ENCODE assay signal across 8 cellular contexts in the genomic region with DNA sequence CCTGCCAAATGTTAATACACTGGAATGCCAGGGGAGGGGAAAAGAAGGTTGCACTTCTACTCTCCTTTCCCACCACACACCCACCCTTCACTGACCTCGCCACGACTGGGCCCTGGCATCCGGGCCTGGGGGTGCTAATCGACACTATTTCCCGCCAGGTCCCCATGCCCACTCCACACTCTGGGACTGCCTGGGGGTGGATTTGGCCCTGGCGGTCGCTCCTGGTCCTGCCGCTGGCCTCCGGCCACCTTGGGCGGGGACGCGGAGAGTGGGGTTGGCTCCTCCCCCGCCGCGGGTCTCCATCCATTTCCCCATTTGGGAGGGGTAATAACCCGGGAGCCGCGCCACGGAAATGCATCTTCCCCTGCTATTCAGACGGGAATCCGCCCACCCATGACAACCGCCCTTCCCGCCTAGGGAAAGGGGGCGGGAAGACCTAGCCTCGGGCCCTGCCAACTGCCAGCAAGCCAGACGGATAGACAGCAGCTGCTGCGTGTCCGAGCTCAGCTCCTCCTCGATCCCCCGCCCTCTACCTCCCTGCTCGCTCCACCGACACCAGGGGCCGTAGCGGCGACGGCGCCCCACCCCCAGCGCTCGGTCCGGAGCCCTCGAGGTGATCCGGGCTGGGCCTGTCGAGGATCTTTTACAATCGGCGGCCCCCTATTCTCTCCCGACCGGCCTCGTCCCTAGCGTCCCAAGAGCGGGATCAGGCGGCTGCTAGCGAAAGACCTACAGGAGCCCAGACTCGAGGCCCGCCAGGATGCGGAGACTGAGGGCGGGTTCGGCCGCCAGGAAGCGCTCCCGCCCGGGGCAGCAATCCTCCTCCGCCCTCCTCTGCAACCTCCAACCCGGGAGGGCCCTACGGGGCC.
DNase-seq lines count a peak whose midpoint lies in the region; ATAC-seq, FAIRE-seq and TF ChIP-seq lines count a peak whose summit lies in the region.

No MANE protein-coding gene starts in this region.

- peak overlapping the region; percentile 62 for H3K4me3 ChIP-seq in HUES6 (ENCODE audit: low read depth, low read length)
- peak overlapping the region; percentile 43 for H3K4me3 ChIP-seq in urinary bladder (ENCODE audit: low read depth, low read length)

- H3K27ac ChIP-seq in HUES6 (ENCODE audit: low read depth, low read length), result peak overlapping the region; percentile 35; the same call in 1 of the 2 replicates
- H3K27ac ChIP-seq in urinary bladder (ENCODE audit: low read depth), result peak overlapping the region; percentile 67

- H3K9me3 ChIP-seq in HUES6 (ENCODE audit: control insufficient read depth, insufficient read depth, low read depth, low read length), result no peaks in the 10 kb centered on the region

- peaks cover 20% of the 10 kb centered on the region for H3K4me1 Mint-ChIP-seq in activated naive CD8-positive, alpha-beta T cell treated with anti-CD3 and anti-CD28 coated beads for 36 hours
- H3K4me1 Mint-ChIP-seq in nephron, result peaks cover 49% of the 10 kb centered on the region

- WGBS in urinary bladder, result 0% methylated on average over 64 of the region's 64 CpGs

- peak overlapping the region; percentile 71 for H3K4me3 Mint-ChIP-seq in activated naive CD8-positive, alpha-beta T cell treated with anti-CD3 and anti-CD28 coated beads for 36 hours
- peak overlapping the region; percentile 84 to 93 (median 89) for H3K4me3 Mint-ChIP-seq in nephron

- peak overlapping the region; percentile 72 for H3K9ac ChIP-seq in HUES6 (ENCODE audit: low read length)

- ATAC-seq in GM21423 (IDR thresholded peaks at IDR 0.05; ENCODE audit: unreplicated experiment), result peak; percentile 65

- H3K4me1 ChIP-seq in HUES6 (ENCODE audit: control insufficient read depth, insufficient read depth, low read length) (peaks cover 25% of the 10 kb centered on the region), urinary bladder (ENCODE audit: insufficient read depth) (no peaks in the 10 kb centered on the region)

- peak overlapping the region; percentile 58 for H3K27ac Mint-ChIP-seq in activated naive CD8-positive, alpha-beta T cell treated with anti-CD3 and anti-CD28 coated beads for 36 hours
- peak overlapping the region; percentile 97 to 99 (median 98) for H3K27ac Mint-ChIP-seq in nephron

- DNase-seq in DMS 273 treated with DMSO at 0.1 percent for 48 hours (lab: John Stamatoyannopoulos, UW) (peak; percentile 69), RKO (ENCODE audit: low spot score) (peak; percentile 85), frontal cortex (ENCODE audit: low spot score in 2 of 2) (peak; percentile 46 to 74)
- peak; percentile 31 for DNase-seq in activated naive CD8-positive, alpha-beta T cell treated with anti-CD3 and anti-CD28 coated beads for 36 hours

- no peaks in the 10 kb centered on the region for H3K9me3 Mint-ChIP-seq in activated naive CD8-positive, alpha-beta T cell treated with anti-CD3 and anti-CD28 coated beads for 36 hours
- no peaks in the 10 kb centered on the region for H3K9me3 Mint-ChIP-seq in nephron

- no peaks in the 10 kb centered on the region for H3K27me3 Mint-ChIP-seq in activated naive CD8-positive, alpha-beta T cell treated with anti-CD3 and anti-CD28 coated beads for 36 hours
- no peaks in the 10 kb centered on the region for H3K27me3 Mint-ChIP-seq in nephron (ENCODE audit: low read depth)

- no peak for FAIRE-seq in frontal cortex (lab: Jason Lieb, UNC)

- TF ChIP-seq CTCF in nephron (IDR thresholded peaks at IDR 0.05; ENCODE audit: unreplicated experiment in 3 of 3), result peak; percentile 44 to 48 (median 44)

- H3K36me3 Mint-ChIP-seq in activated naive CD8-positive, alpha-beta T cell treated with anti-CD3 and anti-CD28 coated beads for 36 hours, result no peaks in the 10 kb centered on the region
- peaks cover 20% of the 10 kb centered on the region for H3K36me3 Mint-ChIP-seq in nephron (ENCODE audit: low read depth)

- H3K36me3 ChIP-seq in HUES6 (ENCODE audit: control insufficient read depth, insufficient read depth, low read length) (no peaks in the 10 kb centered on the region), urinary bladder (ENCODE audit: insufficient read depth) (no peaks in the 10 kb centered on the region)

- peaks cover 17% of the 10 kb centered on the region; the same call in 1 of the 2 replicates for H3K27me3 ChIP-seq in HUES6 (ENCODE audit: control insufficient read depth, insufficient read depth, low read length)

Comparison
In these comparisons a context has a peak if more than half of its experiments do, and no peak if none do; other contexts are left out.
1. Peak in every context shown above with its lines: DNase-seq, ATAC-seq, H3K4me3 ChIP-seq and H3K27ac ChIP-seq.
2. DNase-seq: peak in every context shown above with its lines; median percentile 85 in RKO; 69 in DMS 273 treated with DMSO at 0.1 percent for 48 hours; 60 in frontal cortex; 31 in activated naive CD8-positive, alpha-beta T cell treated with anti-CD3 and anti-CD28 coated beads for 36 hours.